In genomic region chr1:85566890-85567289, GRCh38 we compare ENCODE assay signal across 1 cellular context.
TF ChIP-seq lines count a peak whose summit lies in the region.

No MANE protein-coding gene starts in this region.

TF ChIP-seq in IMR-90, 13 proteins besides CTCF, POLR2A, EP300 and RAD21:
- TF ChIP-seq USF2 (IDR thresholded peaks at IDR 0.05; ENCODE audit: low read depth, low read length) (no peak), BHLHE40 (IDR thresholded peaks at IDR 0.05; ENCODE audit: low read depth, low read length) (no peak), NFE2L2 (IDR thresholded peaks at IDR 0.05; ENCODE audit: low read depth, low read length) (no peak), FOS (IDR thresholded peaks at IDR 0.05; ENCODE audit: low read depth, low read length) (no peak), MAFK (IDR thresholded peaks at IDR 0.05; ENCODE audit: low read depth, low read length) (no peak)
